ENCODE assay signal across 8 cellular contexts in genomic region chr4:76306882-76307669, GRCh38. TPM values are rescaled to one million over a fixed set of nuclear protein-coding genes. Genes with fewer than 3 reads are reported as not detected.
DNase-seq lines count a peak whose midpoint lies in the region; ATAC-seq and TF ChIP-seq lines count a peak whose summit lies in the region.

No MANE protein-coding gene starts in this region.

- H3K79me2 ChIP-seq in ACC112 (ENCODE audit: control insufficient read depth, insufficient read depth, low read length, unreplicated experiment), result peaks cover 43% of the 10 kb centered on the region

- H3K27ac ChIP-seq in ACC112 (ENCODE audit: low read depth, low read length) (peak overlapping the region; percentile 63), body of pancreas (peak overlapping the region; percentile 79 to 94 (median 90))

- DNase-seq in GM12865 (ENCODE audit: low read depth) (no peak), NOMO-1 treated with dmso at 0.1 percent for 144 hours (lab: John Stamatoyannopoulos, UW; ENCODE audit: unreplicated experiment) (peak; percentile 25), body of pancreas (peak; percentile 59 to 74 (median 65)), retinal pigment epithelial cell (ENCODE audit: low read depth) (no peak), T-helper 9 cell (no peak)

- H3K27me3 ChIP-seq in ACC112 (ENCODE audit: insufficient read depth, low read length) (no peaks in the 10 kb centered on the region), body of pancreas (no peaks in the 10 kb centered on the region)

- no peak for TF ChIP-seq CTCF in GM12865 (IDR thresholded peaks at IDR 0.05; ENCODE audit: insufficient read depth, low read depth, low read length, missing control alignments)
- TF ChIP-seq CTCF in body of pancreas (IDR thresholded peaks at IDR 0.05), result peak; percentile 27 to 48 (median 37)
- TF ChIP-seq CTCF in retinal pigment epithelial cell (conservative IDR thresholded peaks at IDR 0.05; ENCODE audit: low read depth, low read length), result peak; percentile 48

- H3K4me3 ChIP-seq in ACC112 (ENCODE audit: low read depth, low read length) (peak overlapping the region; percentile 86), GM12865 (ENCODE audit: low read depth, low read length) (peak overlapping the region; percentile 55), body of pancreas (peak overlapping the region; percentile 46 to 52), iPS-11a (ENCODE audit: low read depth, low read length) (peak overlapping the region; percentile 70), retinal pigment epithelial cell (ENCODE audit: low read length) (peak overlapping the region; percentile 85)

- H3K36me3 ChIP-seq in ACC112 (ENCODE audit: insufficient read depth, low read length) (0 out of 2 replicates have a peak, but pooled peaks cover 7% of the 10 kb centered on the region), body of pancreas (replicated peaks in 1 of 2; ENCODE audit: insufficient read depth in 1 of 2, low read depth in 2 of 2) (no peaks in the 10 kb centered on the region)

- H3K9me3 ChIP-seq in body of pancreas, result no peaks in the 10 kb centered on the region

- intact Hi-C loops in body of pancreas (cut with DNase I), result no loop called here

- peak; percentile 58 for ATAC-seq in body of pancreas
- ATAC-seq in HG03469 (IDR thresholded peaks at IDR 0.05; ENCODE audit: unreplicated experiment), result no peak

- 1 to 30% methylated on average over 2 to 37 of the region's 37 CpGs for whole genome bisulfite sequencing in body of pancreas, 2 donors

- H2AFZ ChIP-seq in ACC112 (ENCODE audit: low read length, unreplicated experiment), result peak overlapping the region; percentile 72

- H3K4me1 ChIP-seq in ACC112 (ENCODE audit: control insufficient read depth, insufficient read depth, low read length, unreplicated experiment) (peaks cover 26% of the 10 kb centered on the region), body of pancreas (peaks cover 39% of the 10 kb centered on the region)

- no peak for TF ChIP-seq POLR2A in body of pancreas (IDR thresholded peaks at IDR 0.05)

RNA-seq across cellular contexts. Expression of gene STBD1, which starts 0.5 kb away (rescaled TPM):
- total RNA-seq in body of pancreas, result 1 to 10 TPM; 6.2 to 6.6 TPM

RNA-seq across cellular contexts. Expression of gene FAM47E, which starts 55.6 kb away (rescaled TPM):
- total RNA-seq in body of pancreas, result 10 to 100 TPM; 10.1 to 16.2 TPM

Comparison
In these comparisons a context has a peak if more than half of its experiments do, and no peak if none do; other contexts are left out.
1. DNase-seq: peak in NOMO-1 treated with dmso at 0.1 percent for 144 hours (single experiment) and body of pancreas (4 of 4); none in GM12865 (single experiment), retinal pigment epithelial cell (single experiment) and T-helper 9 cell (single experiment).
2. Peak in every context shown above with its lines, with median percentiles within 50 percentile points of each other: H3K4me3 ChIP-seq.